In the genomic region with DNA sequence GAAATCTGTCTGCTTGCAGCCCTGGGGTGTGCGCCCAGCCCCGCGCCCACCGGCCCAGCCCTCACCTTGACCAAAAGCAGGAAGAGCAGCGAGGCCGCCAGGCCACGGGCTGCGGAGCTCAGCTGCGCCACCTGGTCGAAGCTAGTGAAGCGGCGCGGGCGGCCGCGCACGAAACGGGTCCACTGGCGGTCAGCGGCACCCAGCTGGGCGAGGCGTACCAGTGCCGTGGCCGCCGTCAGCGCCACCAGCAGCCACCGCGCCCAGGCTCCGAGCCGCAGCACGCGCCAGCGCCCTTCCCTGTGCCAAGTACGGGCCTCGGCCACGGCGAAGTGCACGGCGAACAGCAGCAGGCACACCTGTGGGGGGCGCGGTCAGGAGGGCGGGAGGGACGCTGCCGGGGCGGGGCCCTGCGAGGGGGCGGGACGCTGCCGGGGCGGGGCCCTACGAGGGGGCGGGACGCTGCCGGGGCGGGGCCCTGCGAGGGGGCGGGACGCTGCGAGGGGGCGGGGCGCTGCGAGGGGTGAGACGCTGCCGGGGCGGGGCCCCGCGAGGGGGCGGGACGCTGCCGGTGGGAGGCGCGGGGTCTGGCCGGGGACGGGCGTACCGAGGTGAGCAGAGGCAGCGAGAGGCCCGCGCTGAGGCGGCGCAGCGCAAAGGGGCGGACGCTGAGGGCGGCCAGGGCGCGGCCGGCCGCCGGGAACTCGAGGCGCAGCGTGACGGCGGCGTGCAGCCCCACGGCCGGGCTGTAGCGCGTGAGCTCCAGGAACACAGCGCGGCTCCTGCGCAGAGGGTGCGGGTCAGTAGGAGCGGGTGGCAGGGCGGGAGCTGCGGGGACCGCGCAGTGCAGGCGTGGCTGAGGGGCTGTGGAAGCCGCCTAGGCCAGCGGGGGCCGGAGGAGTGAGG, we compare ENCODE assay signal across 10 cellular contexts. TPM values are rescaled to one million over a fixed set of nuclear protein-coding genes. Genes with fewer than 3 reads are reported as not detected.
A peak's percentile ranks its signal among the peaks of the same experiment; 100 is the strongest.
DNase-seq lines count a peak whose midpoint lies in the region; ATAC-seq and TF ChIP-seq lines count a peak whose summit lies in the region.
"Had no signal": no experiment of that assay in that cellular context is flagged by ENCODE, and none has a peak within 500 bp of the region (broad histone marks: within the 10 kb centered on the region; RNA-seq: fewer than 3 reads in every experiment).

No MANE protein-coding gene starts in this region.

- H3K4me2 ChIP-seq in mesenchymal stem cell (ENCODE audit: low read length, poor library complexity, severe bottlenecking) = peak overlapping the region; percentile 54

- H2AFZ ChIP-seq in mesenchymal stem cell (ENCODE audit: low read depth, low read length) = no peak overlapping the region

- no peaks in the 10 kb centered on the region for H3K4me1 Mint-ChIP-seq in endothelial cell (ENCODE audit: unreplicated experiment)

- intact Hi-C loops in aorta (cut with DNase I) = no loop called here

- peaks cover 9% of the 10 kb centered on the region for H3K79me1 ChIP-seq in mesenchymal stem cell (replicated peaks; ENCODE audit: low read length, poor library complexity, severe bottlenecking)

- in situ Hi-C loops in ACHN (cut with HindIII; ENCODE audit: low pct_ligation_motif_present, low pct_unique_long_range_greater_than_20kb, low sequenced_read_pairs) = no loop called here

- 31% methylated on average over 57 of the region's 113 CpGs for WGBS in mesenchymal stem cell
- WGBS in aorta, 2 donors = 65 to 72% methylated on average over 73 to 113 of the region's 113 CpGs

- H3K4me3 Mint-ChIP-seq in endothelial cell (ENCODE audit: unreplicated experiment) = peak overlapping the region; percentile 51
- H3K4me3 Mint-ChIP-seq: stimulated activated naive CD8-positive, alpha-beta T cell treated with anti-CD3 and anti-CD28 coated beads, Interleukin-15, Interleukin-2, amounts not matched to agents 100 ng/mL and 50 ng/mL, for 24 hours had no signal

- peak; percentile 87 for DNase-seq in ACHN
- peak; percentile 90 for DNase-seq in NCI-H2029 (lab: John Stamatoyannopoulos, UW)
- peak; percentile 89 for DNase-seq in endothelial cell (ENCODE audit: low spot score)
- DNase-seq in mesenchymal stem cell = peak; percentile 79
- no peak for DNase-seq in aorta
- DNase-seq in midbrain (lab: John Stamatoyannopoulos, UW) = no peak

- peak overlapping the region in 1 of 2 experiments; percentile 37 for H3K4me3 ChIP-seq in mesenchymal stem cell (ENCODE audit: insufficient read depth in 1 of 2, low read depth in 1 of 2, low read length in 2 of 2)
- no peak overlapping the region for H3K4me3 ChIP-seq in aorta (ENCODE audit: low read length in 2 of 2)

- H3K9me3 ChIP-seq in mesenchymal stem cell (ENCODE audit: control insufficient read depth, low read length) (no peaks in the 10 kb centered on the region), aorta (ENCODE audit: control insufficient read depth, low read length) (no peaks in the 10 kb centered on the region)

- no peak for ATAC-seq in HG03139 (IDR thresholded peaks at IDR 0.05; ENCODE audit: unreplicated experiment)
- ATAC-seq in aorta (ENCODE audit: low FRiP score) = no peak
- no peak for ATAC-seq in GM18511 (IDR thresholded peaks at IDR 0.05; ENCODE audit: unreplicated experiment)

- H2BK5ac ChIP-seq in mesenchymal stem cell (ENCODE audit: low read depth, low read length, poor library complexity, severe bottlenecking) = no peak overlapping the region

- peak overlapping the region; percentile 40 for H2BK15ac ChIP-seq in mesenchymal stem cell (ENCODE audit: low read depth, poor library complexity, severe bottlenecking)

- H3K27me3 ChIP-seq in mesenchymal stem cell (ENCODE audit: control insufficient read depth in 1 of 2, insufficient read depth in 1 of 2, low read length in 2 of 2) (no peaks in the 10 kb centered on the region), aorta (ENCODE audit: control insufficient read depth in 1 of 2, insufficient read depth in 2 of 2, low read length in 1 of 2) (no peaks in the 10 kb centered on the region)

- peaks cover 48% of the 10 kb centered on the region for H3K4me1 ChIP-seq in mesenchymal stem cell (ENCODE audit: control insufficient read depth, insufficient read depth, low read depth, low read length)
- H3K4me1 ChIP-seq in aorta (ENCODE audit: control insufficient read depth in 1 of 2, insufficient read depth in 2 of 2, low read length in 2 of 2) = no peaks in the 10 kb centered on the region

- no peak overlapping the region for H3K23ac ChIP-seq in mesenchymal stem cell (ENCODE audit: low read length in 2 of 2)

- H4K91ac ChIP-seq in mesenchymal stem cell (ENCODE audit: low read length) = peak overlapping the region; percentile 86

- H3K4ac ChIP-seq in mesenchymal stem cell (ENCODE audit: low read depth in 1 of 2, low read length in 2 of 2) = peak overlapping the region; percentile 8 to 83

- H3K36me3 Mint-ChIP-seq in endothelial cell (ENCODE audit: low read depth, unreplicated experiment) = peaks cover 12% of the 10 kb centered on the region

- peak overlapping the region; percentile 75 for H4K8ac ChIP-seq in mesenchymal stem cell (ENCODE audit: low read length)

- no peak overlapping the region for H3K27ac Mint-ChIP-seq in endothelial cell (ENCODE audit: unreplicated experiment)
- H3K27ac Mint-ChIP-seq: stimulated activated naive CD8-positive, alpha-beta T cell treated with anti-CD3 and anti-CD28 coated beads, Interleukin-15, Interleukin-2, amounts not matched to agents 100 ng/mL and 50 ng/mL, for 24 hours had no signal

- no peak overlapping the region for H3K9ac ChIP-seq in mesenchymal stem cell (ENCODE audit: low read length)

- no peaks in the 10 kb centered on the region for H3K9me3 Mint-ChIP-seq in endothelial cell (ENCODE audit: unreplicated experiment)
- H3K9me3 Mint-ChIP-seq: stimulated activated naive CD8-positive, alpha-beta T cell treated with anti-CD3 and anti-CD28 coated beads, Interleukin-15, Interleukin-2, amounts not matched to agents 100 ng/mL and 50 ng/mL, for 24 hours had no signal

- H3K27ac ChIP-seq in mesenchymal stem cell (ENCODE audit: low read length, poor library complexity, severe bottlenecking) (no peak overlapping the region), aorta (ENCODE audit: low read depth in 1 of 2, low read length in 2 of 2) (no peak overlapping the region)
- H3K27ac ChIP-seq: epithelial cell of prostate had no signal

- peak; percentile 13 for TF ChIP-seq CTCF in endothelial cell (IDR thresholded peaks at IDR 0.05; ENCODE audit: unreplicated experiment)

- H3K27me3 Mint-ChIP-seq in endothelial cell (ENCODE audit: unreplicated experiment) = peaks cover 21% of the 10 kb centered on the region
- H3K27me3 Mint-ChIP-seq: stimulated activated naive CD8-positive, alpha-beta T cell treated with anti-CD3 and anti-CD28 coated beads, Interleukin-15, Interleukin-2, amounts not matched to agents 100 ng/mL and 50 ng/mL, for 24 hours had no signal

- peak overlapping the region in 1 of 2 experiments; percentile 56 for H3K14ac ChIP-seq in mesenchymal stem cell (ENCODE audit: low read length in 2 of 2)

- no peak overlapping the region for H2AK5ac ChIP-seq in mesenchymal stem cell (ENCODE audit: low read length, severe bottlenecking)

- H2BK120ac ChIP-seq in mesenchymal stem cell (ENCODE audit: low read depth, low read length) = peak overlapping the region; percentile 24

- H3K18ac ChIP-seq in mesenchymal stem cell (ENCODE audit: low read depth in 1 of 2, low read length in 2 of 2) = peak overlapping the region; percentile 50 to 75

- H3K36me3 ChIP-seq in mesenchymal stem cell (ENCODE audit: control insufficient read depth in 1 of 2, insufficient read depth in 2 of 2, low read depth in 1 of 2, low read length in 2 of 2) (peaks cover 78 to 89% of the 10 kb centered on the region in 2 experiments), aorta (ENCODE audit: control insufficient read depth in 1 of 2, insufficient read depth in 2 of 2, low read length in 1 of 2) (peaks cover 0 to 13% of the 10 kb centered on the region in 2 donors)

- no peak overlapping the region for H2BK12ac ChIP-seq in mesenchymal stem cell (ENCODE audit: low read length in 2 of 2)

RNA-seq across cellular contexts. Expression of gene TSC2, which starts 43.3 kb away (rescaled TPM):
- 180 TPM for total RNA-seq in endothelial cell (ENCODE audit: unreplicated experiment)
- polyA plus RNA-seq in mesenchymal stem cell (2013, experiment 1 of 2) = 55.7 TPM
- polyA plus RNA-seq in mesenchymal stem cell (2013, experiment 2 of 2) = 59.1 TPM
- 100 to 1,000 TPM in 1 of 2 donors, 10 to 100 TPM in 1; 92.4 to 146 TPM for total RNA-seq in aorta
- polyA plus RNA-seq in aorta = 100 to 1,000 TPM in 1 of 2 donors, 10 to 100 TPM in 1; 16.2 to 166 TPM

RNA-seq across cellular contexts. Expression of gene NTHL1, which starts 43.4 kb away (rescaled TPM):
- total RNA-seq in endothelial cell (ENCODE audit: unreplicated experiment) (25.6 TPM), aorta (10 to 100 TPM in 1 of 2 donors, 1 to 10 TPM in 1; 7.4 to 12.9 TPM)
- polyA plus RNA-seq in mesenchymal stem cell (2013, experiment 1 of 2) = 16.3 TPM
- 16.9 TPM for polyA plus RNA-seq in mesenchymal stem cell (2013, experiment 2 of 2)
- polyA plus RNA-seq in aorta = 10 to 100 TPM; 24.4 to 33.8 TPM

RNA-seq across cellular contexts. Expression of gene PKD1, which starts 44.6 kb away (rescaled TPM):
- total RNA-seq in endothelial cell (ENCODE audit: unreplicated experiment) (70.0 TPM), aorta (100 to 1,000 TPM; 325 to 337 TPM)
- 32.8 TPM for polyA plus RNA-seq in mesenchymal stem cell (2013, experiment 1 of 2)
- 28.4 TPM for polyA plus RNA-seq in mesenchymal stem cell (2013, experiment 2 of 2)
- polyA plus RNA-seq in aorta = 100 to 1,000 TPM in 1 of 2 donors, 10 to 100 TPM in 1; 42.8 to 270 TPM

RNA-seq across cellular contexts. Expression of gene RAB26, which starts 57.4 kb away (rescaled TPM):
- 1.9 TPM for total RNA-seq in endothelial cell (ENCODE audit: unreplicated experiment)
- polyA plus RNA-seq in mesenchymal stem cell (2013, experiment 1 of 2) = 4.7 TPM
- 4.4 TPM for polyA plus RNA-seq in mesenchymal stem cell (2013, experiment 2 of 2)
- under 1 TPM in 1 of 2 donors, not detected in 1; 0.51 TPM for total RNA-seq in aorta
- polyA plus RNA-seq in aorta = 1 to 10 TPM; 2.5 to 4.8 TPM

Comparison
In these comparisons a context has a peak if more than half of its experiments do, and no peak if none do; other contexts are left out.
1. DNase-seq: peak in ACHN (single experiment), NCI-H2029 (single experiment), endothelial cell (single experiment) and mesenchymal stem cell (single experiment); none in aorta (0 of 2) and midbrain (single experiment).